Comparison of ENCODE assay signal across 8 cellular contexts in genomic region chr1:61049850-61050540, GRCh38. TPM values are rescaled to one million over a fixed set of nuclear protein-coding genes. Genes with fewer than 3 reads are reported as not detected.
DNase-seq lines count a peak whose midpoint lies in the region; ATAC-seq and TF ChIP-seq lines count a peak whose summit lies in the region.

No MANE protein-coding gene starts in this region.

- peak; percentile 73 for ATAC-seq in HG02973 (IDR thresholded peaks at IDR 0.05; ENCODE audit: unreplicated experiment)
- no peak for ATAC-seq in HG03378 (IDR thresholded peaks at IDR 0.05; ENCODE audit: unreplicated experiment)

- peak overlapping the region; percentile 91 for H3K4me3 ChIP-seq in WERI-Rb-1 (ENCODE audit: low read depth, low read length)
- H3K4me3 ChIP-seq in breast epithelium = peak overlapping the region; percentile 75 to 96 (median 90)
- H3K4me3 ChIP-seq in skin epidermis = peak overlapping the region; percentile 61 to 86 (median 64)

- DNase-seq in GM13976 (ENCODE audit: low spot score) (peak; percentile 81), NCI-H2171 treated with DMSO at 0.1 percent for 48 hours (lab: John Stamatoyannopoulos, UW) (peak; percentile 80), WERI-Rb-1 (peak; percentile 90), breast epithelium (ENCODE audit: low spot score in 2 of 2) (peak; percentile 91 to 97), iPS-NIHi11 (ENCODE audit: low spot score) (peak; percentile 84)

- H3K36me3 ChIP-seq in WERI-Rb-1 (no peaks in the 10 kb centered on the region), breast epithelium (no peaks in the 10 kb centered on the region)

- H3K27me3 ChIP-seq in WERI-Rb-1 (ENCODE audit: insufficient read depth, low read depth, severe bottlenecking) (peaks cover 7% of the 10 kb centered on the region), breast epithelium (no peaks in the 10 kb centered on the region)

- H3K4me1 ChIP-seq in breast epithelium = peaks cover 0 to 8% of the 10 kb centered on the region in 2 donors

- H3K9me3 ChIP-seq in WERI-Rb-1 (ENCODE audit: severe bottlenecking) (no peaks in the 10 kb centered on the region), breast epithelium (no peaks in the 10 kb centered on the region)

- TF ChIP-seq CTCF in GM13976 (IDR thresholded peaks at IDR 0.05; ENCODE audit: borderline replicate concordance, control extremely low read depth, extremely low read depth, insufficient read depth, missing control alignments) (peak; percentile 75), WERI-Rb-1 (IDR thresholded peaks at IDR 0.05; ENCODE audit: low read depth, low read length) (peak; percentile 93), breast epithelium (IDR thresholded peaks at IDR 0.05) (peak; percentile 97)

- intact Hi-C loops in breast epithelium (cut with DNase I; ENCODE audit: low total_unique reads) = loop anchor here (5.0 to 10.0 kb wide), 3 partner anchors 65 to 395 kb away; no protein-coding TSS in a partner anchor

- in situ Hi-C loops in GM13976 (cut with MboI; ENCODE audit: low sequenced_read_pairs, unreplicated experiment) = loop anchor here (25.0 kb wide), 1 partner anchor 812 kb away; no protein-coding TSS in a partner anchor

- H3K27ac ChIP-seq in WERI-Rb-1 (peak overlapping the region; percentile 44), breast epithelium (peak overlapping the region; percentile 97 to 99), skin epidermis (peak overlapping the region; percentile 53 to 95 (median 90))

- no peak for TF ChIP-seq POLR2A in breast epithelium (IDR thresholded peaks at IDR 0.05)

RNA-seq across cellular contexts. Expression of gene NFIA, which starts 32.4 kb away (rescaled TPM):
- 10 to 100 TPM; 54.9 to 87.5 (median 79.6) TPM for total RNA-seq in breast epithelium

Comparison
In these comparisons a context has a peak if more than half of its experiments do, and no peak if none do; other contexts are left out.
1. H3K27ac ChIP-seq: peak in every context shown above with its lines; median percentile 98 in breast epithelium; 90 in skin epidermis; 44 in WERI-Rb-1.